8 cellular contexts compared by ENCODE assay signal in genomic region chr9:137459147-137459600, GRCh38. TPM values are rescaled to one million over a fixed set of nuclear protein-coding genes. Genes with fewer than 3 reads are reported as not detected.
DNase-seq lines count a peak whose midpoint lies in the region; ATAC-seq, FAIRE-seq and TF ChIP-seq lines count a peak whose summit lies in the region.

Gene NSMF (minus strand): TSS chr9:137459334. CDS start chr9:137459102, 232 bp downstream.

- ATAC-seq in HG03457 (IDR thresholded peaks at IDR 0.05; ENCODE audit: unreplicated experiment), result peak; percentile 38

- peak within 1 kb of the TSS; percentile 17 for H3K27ac ChIP-seq in duodenal mucosa (ENCODE audit: low read depth, low read length)

- H3K9me3 ChIP-seq in BE2C (no peaks in the 10 kb centered on the region), duodenal mucosa (ENCODE audit: control insufficient read depth in 1 of 2, low read length in 2 of 2) (no peaks in the 10 kb centered on the region)

- WGBS in lower leg skin, 2 donors, result 0 to 1% methylated on average over 4 to 18 of the region's 64 CpGs

- H3K36me3 Mint-ChIP-seq in activated CD4-positive, alpha-beta memory T cell treated with anti-CD3 and anti-CD28 coated beads, Interleukin-2, amount 10 ng/mL, durations not matched to agents 7 days and 5 days (ENCODE audit: low read depth), result peaks cover 3% of the 10 kb centered on the region

- no peaks in the 10 kb centered on the region for H3K27me3 Mint-ChIP-seq in activated CD4-positive, alpha-beta memory T cell treated with anti-CD3 and anti-CD28 coated beads, Interleukin-2, amount 10 ng/mL, durations not matched to agents 7 days and 5 days

- CTCF ChIA-PET in activated CD4-positive, alpha-beta memory T cell treated with anti-CD3 and anti-CD28 coated beads, Interleukin-2, amount 10 ng/mL, durations not matched to agents 7 days and 5 days (lab: Charles Lee), result interaction anchor here (0.6 kb wide), 1 partner anchor 37 kb away, joined by 4 read pairs; the partner anchor contains the start of gene EXD3

- H3K36me3 ChIP-seq in BE2C, result peaks cover 35% of the 10 kb centered on the region
- peaks cover 0 to 2% of the 10 kb centered on the region in 2 donors for H3K36me3 ChIP-seq in duodenal mucosa (ENCODE audit: control insufficient read depth in 1 of 2, insufficient read depth in 2 of 2, low read length in 2 of 2)

- peaks cover 36% of the 10 kb centered on the region for H3K4me1 ChIP-seq in BE2C
- peaks cover 13 to 38% of the 10 kb centered on the region in 2 donors for H3K4me1 ChIP-seq in duodenal mucosa (ENCODE audit: control insufficient read depth in 1 of 2, insufficient read depth in 2 of 2, low read length in 2 of 2)

- POLR2A ChIA-PET in activated CD4-positive, alpha-beta memory T cell treated with anti-CD3 and anti-CD28 coated beads, Interleukin-2, amount 10 ng/mL, durations not matched to agents 7 days and 5 days (lab: Charles Lee), result interaction anchor here (0.6 to 1.0 kb wide), 5 partner anchors 11 to 158 kb away, joined by 3 to 4 read pairs (median 3); partner anchors contain the start of genes EXD3 and NRARP

- H3K9me3 Mint-ChIP-seq in activated CD4-positive, alpha-beta memory T cell treated with anti-CD3 and anti-CD28 coated beads, Interleukin-2, amount 10 ng/mL, durations not matched to agents 7 days and 5 days, result no peaks in the 10 kb centered on the region

- H3K4me3 ChIP-seq in BE2C (ENCODE audit: low read depth, low read length) (peak within 1 kb of the TSS; percentile 85), duodenal mucosa (ENCODE audit: low read depth in 1 of 2, low read length in 2 of 2) (peak within 1 kb of the TSS; percentile 68), lower leg skin (ENCODE audit: low read depth, poor library complexity, severe bottlenecking) (peak within 1 kb of the TSS; percentile 46)

- peak; percentile 98 for DNase-seq in BE2C
- peak; percentile 100 for DNase-seq in GM19239 (ENCODE audit: insufficient read length, low spot score)
- DNase-seq in NCI-H82 treated with DMSO at 0.1 percent for 48 hours (lab: John Stamatoyannopoulos, UW; ENCODE audit: unreplicated experiment), result peak; percentile 57
- peak; percentile 95 for DNase-seq in activated CD4-positive, alpha-beta memory T cell treated with anti-CD3 and anti-CD28 coated beads, Interleukin-2, amount 10 ng/mL, durations not matched to agents 7 days and 5 days
- peak; percentile 90 to 98 for DNase-seq in lower leg skin (ENCODE audit: low spot score in 2 of 2)
- peak; percentile 93 for DNase-seq in stimulated activated CD4-positive, alpha-beta T cell treated with anti-CD3 and anti-CD28 coated beads, Interleukin-4, amount 100 ng/mL, for 24 hours

- TF ChIP-seq CTCF in BE2C (IDR thresholded peaks at IDR 0.05; ENCODE audit: low read depth, low read length) (no peak), lower leg skin (IDR thresholded peaks at IDR 0.05) (no peak)

- peak within 1 kb of the TSS; percentile 73 for H3K27ac Mint-ChIP-seq in activated CD4-positive, alpha-beta memory T cell treated with anti-CD3 and anti-CD28 coated beads, Interleukin-2, amount 10 ng/mL, durations not matched to agents 7 days and 5 days

- H3K4me3 Mint-ChIP-seq in activated CD4-positive, alpha-beta memory T cell treated with anti-CD3 and anti-CD28 coated beads, Interleukin-2, amount 10 ng/mL, durations not matched to agents 7 days and 5 days, result peak within 1 kb of the TSS; percentile 56

- H3K4me1 Mint-ChIP-seq in activated CD4-positive, alpha-beta memory T cell treated with anti-CD3 and anti-CD28 coated beads, Interleukin-2, amount 10 ng/mL, durations not matched to agents 7 days and 5 days, result peaks cover 38% of the 10 kb centered on the region

- peak; percentile 84 for FAIRE-seq in GM19239 (lab: Jason Lieb, UNC)

- intact Hi-C loops in lower leg skin (cut with DNase I; ENCODE audit: low total_unique reads), result loop anchor here (5.0 kb wide), 1 partner anchor 153 kb away; no protein-coding TSS in a partner anchor

- peak in 1 of 2 donors; percentile 5 for TF ChIP-seq POLR2A in lower leg skin (IDR thresholded peaks at IDR 0.05)

- no peaks in the 10 kb centered on the region for H3K27me3 ChIP-seq in BE2C
- no peaks in the 10 kb centered on the region for H3K27me3 ChIP-seq in duodenal mucosa (ENCODE audit: control insufficient read depth in 1 of 2, insufficient read depth in 2 of 2, low read length in 2 of 2)

- peak within 1 kb of the TSS; percentile 77 to 79 for H3K9ac ChIP-seq in duodenal mucosa (ENCODE audit: low read depth in 1 of 2, low read length in 2 of 2)

RNA-seq across cellular contexts. Expression of gene NSMF, which starts in this region (rescaled TPM):
- polyA plus RNA-seq in BE2C (2012; ENCODE audit: insufficient read depth, insufficient read length, low read depth), result 457 TPM
- total RNA-seq in activated CD4-positive, alpha-beta memory T cell treated with anti-CD3 and anti-CD28 coated beads, Interleukin-2, amount 10 ng/mL, durations not matched to agents 7 days and 5 days, result 10 to 100 TPM; 29.0 to 31.9 TPM
- total RNA-seq in lower leg skin, result 10 to 100 TPM; 18.6 to 41.8 (median 24.3) TPM

Comparison
In these comparisons a context has a peak if more than half of its experiments do, and no peak if none do; other contexts are left out.
1. Peak in every context shown above with its lines: DNase-seq, ATAC-seq, H3K4me3 ChIP-seq and H3K27ac ChIP-seq.